Comparison of ENCODE assay signal across 12 cellular contexts in genomic region chr10:110456523-110457091, GRCh38. TPM values are rescaled to one million over a fixed set of nuclear protein-coding genes. Genes with fewer than 3 reads are reported as not detected.
DNase-seq lines count a peak whose midpoint lies in the region; ATAC-seq and TF ChIP-seq lines count a peak whose summit lies in the region.
"Had no signal": no experiment of that assay in that cellular context is flagged by ENCODE, and none has a peak within 500 bp of the region (broad histone marks: within the 10 kb centered on the region; RNA-seq: fewer than 3 reads in every experiment).

No MANE protein-coding gene starts in this region.

- H3K27ac ChIP-seq in PC-3 (ENCODE audit: low read length) (no peak overlapping the region), epithelial cell of prostate (no peak overlapping the region)
- H3K27ac ChIP-seq: SK-N-MC had no signal

- no peaks in the 10 kb centered on the region for H3K9me2 ChIP-seq in PC-3 (replicated peaks; ENCODE audit: low read length)

- peaks cover 29% of the 10 kb centered on the region for H3K4me1 ChIP-seq in PC-3 (ENCODE audit: insufficient read depth, low read length)

- H3K9me3 Mint-ChIP-seq in stimulated activated effector memory CD8-positive, alpha-beta T cell treated with anti-CD3 and anti-CD28 coated beads, Interleukin-12 subunit alpha, Interleukin-12 subunit beta, amount 100 ng/mL, for 72 hours = no peaks in the 10 kb centered on the region
- no peaks in the 10 kb centered on the region for H3K9me3 Mint-ChIP-seq in type B pancreatic cell

- ATAC-seq in PC-3 (no peak), GM18505 (IDR thresholded peaks at IDR 0.05; ENCODE audit: unreplicated experiment) (no peak)
- ATAC-seq in stimulated activated effector memory CD8-positive, alpha-beta T cell treated with anti-CD3 and anti-CD28 coated beads, Interleukin-12 subunit alpha, Interleukin-12 subunit beta, amount 100 ng/mL, for 72 hours = no peak
- ATAC-seq: activated CD4-positive, CD25-positive, alpha-beta regulatory T cell treated with anti-CD3 and anti-CD28 coated beads, Interleukin-2, amount 50 U/mL, for 24 hours had no signal

- peaks cover 70% of the 10 kb centered on the region for H3K4me1 Mint-ChIP-seq in stimulated activated effector memory CD8-positive, alpha-beta T cell treated with anti-CD3 and anti-CD28 coated beads, Interleukin-12 subunit alpha, Interleukin-12 subunit beta, amount 100 ng/mL, for 72 hours
- peaks cover 3% of the 10 kb centered on the region for H3K4me1 Mint-ChIP-seq in type B pancreatic cell (ENCODE audit: unreplicated experiment)

- TF ChIP-seq POLR2A in GM18505 (IDR thresholded peaks at IDR 0.05; ENCODE audit: borderline replicate concordance, extremely low read depth, insufficient read depth, insufficient read length) = no peak

- no peaks in the 10 kb centered on the region for H3K36me3 ChIP-seq in PC-3 (ENCODE audit: low read depth, low read length)

- peak overlapping the region; percentile 40 for H3K4me3 Mint-ChIP-seq in stimulated activated effector memory CD8-positive, alpha-beta T cell treated with anti-CD3 and anti-CD28 coated beads, Interleukin-12 subunit alpha, Interleukin-12 subunit beta, amount 100 ng/mL, for 72 hours
- no peak overlapping the region for H3K4me3 Mint-ChIP-seq in type B pancreatic cell

- no peak overlapping the region for H3K4me3 ChIP-seq in PC-3 (ENCODE audit: low read length)
- H3K4me3 ChIP-seq: SK-N-MC had no signal

- peaks cover 5% of the 10 kb centered on the region for H3K27me3 Mint-ChIP-seq in type B pancreatic cell

- no peak overlapping the region for H2AFZ ChIP-seq in PC-3 (ENCODE audit: low read length)

- POLR2A ChIA-PET in PC-3 (lab: Charles Lee; ENCODE audit: unreplicated experiment) = interaction anchor here (0.7 kb wide), 1 partner anchor 35 kb away, joined by 3 read pairs; no protein-coding TSS in a partner anchor

- no peak overlapping the region for H3K9ac ChIP-seq in PC-3 (ENCODE audit: low read length)

- no peaks in the 10 kb centered on the region for H4K20me1 ChIP-seq in PC-3 (ENCODE audit: low read length)

- intact Hi-C loops in PC-3 (cut with micrococcal nuclease) = no loop called here

- no peaks in the 10 kb centered on the region for H3K9me3 ChIP-seq in PC-3 (ENCODE audit: low read length)

- no peaks in the 10 kb centered on the region for H3F3A ChIP-seq in PC-3 (ENCODE audit: low read length, unreplicated experiment)

- no TSS peak for BruUV-seq in PC-3 (replicated peaks; lab: Mats Ljungman, UMichigan)

- no peaks in the 10 kb centered on the region for H3K27me3 ChIP-seq in PC-3 (ENCODE audit: low read length)

- H3K79me2 ChIP-seq in PC-3 (ENCODE audit: low read length) = no peaks in the 10 kb centered on the region

- DNase-seq in NCI-H2227 treated with DMSO at 0.1 percent for 48 hours (lab: John Stamatoyannopoulos, UW) (peak; percentile 1), NCI-H2227 (lab: John Stamatoyannopoulos, UW; ENCODE audit: unreplicated experiment) (no peak), PC-3 (peak; percentile 68), epithelial cell of prostate (ENCODE audit: low read depth, low spot score) (peak; percentile 27), cerebellar nuclear complex (lab: John Stamatoyannopoulos, UW) (no peak), type B pancreatic cell (ENCODE audit: extremely low spot score, unreplicated experiment) (no peak)
- no peak for DNase-seq in stimulated activated effector memory CD8-positive, alpha-beta T cell treated with anti-CD3 and anti-CD28 coated beads, Interleukin-12 subunit alpha, Interleukin-12 subunit beta, amount 100 ng/mL, for 72 hours (ENCODE audit: low spot score in 2 of 2)
- DNase-seq: activated effector memory CD4-positive, alpha-beta T cell treated with Interleukin-2 at 50 U/mL for 16 hours; stimulated activated CD4-positive, alpha-beta T cell treated with anti-CD3 and anti-CD28 coated beads, Interleukin-4, amount 100 ng/mL, for 24 hours had no signal

- no peaks in the 10 kb centered on the region for H3K36me3 Mint-ChIP-seq in stimulated activated effector memory CD8-positive, alpha-beta T cell treated with anti-CD3 and anti-CD28 coated beads, Interleukin-12 subunit alpha, Interleukin-12 subunit beta, amount 100 ng/mL, for 72 hours
- H3K36me3 Mint-ChIP-seq in type B pancreatic cell = no peaks in the 10 kb centered on the region

- no peak overlapping the region for H3K4me2 ChIP-seq in PC-3 (ENCODE audit: low read length)

- CTCF ChIA-PET in PC-3 (lab: Charles Lee) = no interaction called here

- no peak for TF ChIP-seq CTCF in PC-3 (conservative IDR thresholded peaks at IDR 0.05; ENCODE audit: low read depth, low read length)
- TF ChIP-seq CTCF in type B pancreatic cell (conservative IDR thresholded peaks at IDR 0.05) = no peak

- H3K27ac Mint-ChIP-seq in stimulated activated effector memory CD8-positive, alpha-beta T cell treated with anti-CD3 and anti-CD28 coated beads, Interleukin-12 subunit alpha, Interleukin-12 subunit beta, amount 100 ng/mL, for 72 hours = peak overlapping the region; percentile 82
- no peak overlapping the region for H3K27ac Mint-ChIP-seq in type B pancreatic cell

RNA-seq across cellular contexts. Expression of gene DUSP5, which starts 41.1 kb away (rescaled TPM):
- total RNA-seq in PC-3 (2014; rRNA removed) = 205 and 206 TPM in 2 replicates
- total RNA-seq in type B pancreatic cell (ENCODE audit: low replicate concordance) = 16.3 and 61.6 TPM in 2 replicates

Comparison
In these comparisons a context has a peak if more than half of its experiments do, and no peak if none do; other contexts are left out.
1. DNase-seq: peak in NCI-H2227 treated with DMSO at 0.1 percent for 48 hours (single experiment), PC-3 (single experiment) and epithelial cell of prostate (single experiment); none in NCI-H2227 (single experiment), stimulated activated effector memory CD8-positive, alpha-beta T cell treated with anti-CD3 and anti-CD28 coated beads, Interleukin-12 subunit alpha, Interleukin-12 subunit beta, amount 100 ng/mL, for 72 hours (0 of 2), cerebellar nuclear complex (0 of 2) and type B pancreatic cell (single experiment).